Comparison of ENCODE assay signal across 8 cellular contexts in the genomic region with DNA sequence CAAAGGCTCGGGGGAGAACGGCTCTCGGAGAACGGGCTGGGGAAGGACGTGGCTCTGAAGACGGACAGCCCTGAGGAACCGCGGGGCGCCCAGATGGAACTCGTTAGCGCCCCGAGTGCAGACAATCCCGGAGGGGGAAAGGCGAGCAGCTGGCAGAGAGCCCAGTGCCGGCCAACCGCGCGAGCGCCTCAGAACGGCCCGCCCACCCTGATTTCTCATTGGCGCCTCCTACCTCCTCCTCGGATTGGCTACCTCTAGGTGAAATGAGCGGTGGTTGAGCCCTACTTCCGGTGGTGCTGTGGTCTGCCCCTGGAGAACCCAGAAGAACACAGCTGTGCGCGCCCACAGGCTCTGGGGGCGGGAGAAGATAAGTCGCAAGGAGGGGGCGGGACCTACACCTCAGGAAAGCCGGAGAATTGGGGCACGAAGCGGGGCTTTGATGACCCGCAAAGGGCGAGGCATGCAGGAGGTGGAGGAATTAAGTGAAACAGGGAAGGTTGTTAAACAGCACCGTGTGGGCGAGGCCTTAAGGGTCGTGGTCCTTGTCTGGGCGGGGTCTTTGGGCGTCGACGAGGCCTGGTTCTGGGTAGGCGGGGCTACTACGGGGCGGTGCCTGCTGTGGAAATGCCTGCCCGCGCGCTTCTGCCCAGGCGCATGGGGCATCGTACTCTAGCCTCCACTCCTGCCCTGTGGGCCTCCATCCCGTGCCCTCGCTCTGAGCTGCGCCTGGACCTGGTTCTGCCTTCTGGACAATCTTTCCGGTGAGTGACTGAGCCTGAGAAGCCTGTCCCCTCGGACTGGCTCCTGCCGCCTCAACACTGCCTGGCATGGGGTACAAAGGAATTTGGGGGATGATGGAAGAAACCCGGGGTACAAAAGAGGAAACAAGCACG. TPM values are rescaled to one million over a fixed set of nuclear protein-coding genes. Genes with fewer than 3 reads are reported as not detected.
DNase-seq lines count a peak whose midpoint lies in the region; ATAC-seq, FAIRE-seq and TF ChIP-seq lines count a peak whose summit lies in the region.

A gene (plus strand): TSS at position 290 of the 893 bp plus-strand sequence. CDS start 335 bp downstream, at position 625.

- H3K27ac ChIP-seq in ACC112 (ENCODE audit: low read depth, low read length) (peak within 1 kb of the TSS; percentile 60), VCaP (peak within 1 kb of the TSS; percentile 91), breast epithelium (peak within 1 kb of the TSS; percentile 87 to 94), iPS-20b (ENCODE audit: low read length) (peak within 1 kb of the TSS; percentile 98), small intestine (ENCODE audit: low read depth in 1 of 2, low read length in 1 of 2) (peak within 1 kb of the TSS; percentile 72 to 92)

- peak; percentile 86 for DNase-seq in NCI-H2196 treated with DMSO at 0.1 percent for 48 hours (lab: John Stamatoyannopoulos, UW; ENCODE audit: unreplicated experiment)
- DNase-seq in breast epithelium (ENCODE audit: low spot score in 2 of 2), result peak; percentile 96 to 97
- peak; percentile 99 for DNase-seq in small intestine

- intact Hi-C loops in breast epithelium (cut with DNase I; ENCODE audit: low total_unique reads), result no loop called here

- TF ChIP-seq CTCF in VCaP (conservative IDR thresholded peaks at IDR 0.05), result no peak
- TF ChIP-seq CTCF in breast epithelium (IDR thresholded peaks at IDR 0.05), result no peak

- WGBS in small intestine, 3 donors, result 0 to 1% (median 0%) methylated on average over 55 to 58 of the region's 58 CpGs

- FAIRE-seq in small intestine (lab: Jason Lieb, UNC), result no peak

- TF ChIP-seq POLR2A in breast epithelium (IDR thresholded peaks at IDR 0.05), result no peak

- H2AFZ ChIP-seq in ACC112 (ENCODE audit: low read length, unreplicated experiment), result peak within 1 kb of the TSS; percentile 45

- peak within 1 kb of the TSS; percentile 84 for H3K9ac ChIP-seq in iPS-20b (ENCODE audit: low read depth, low read length)

- H3K4me1 ChIP-seq in ACC112 (ENCODE audit: control insufficient read depth, insufficient read depth, low read length, unreplicated experiment) (peaks cover 43% of the 10 kb centered on the region), breast epithelium (peaks cover 0 to 14% of the 10 kb centered on the region in 2 donors), iPS-20b (ENCODE audit: insufficient read depth, low read length) (peaks cover 9% of the 10 kb centered on the region; the same call in 1 of the 2 replicates), small intestine (ENCODE audit: control insufficient read depth in 2 of 2, insufficient read depth in 1 of 2, low read depth in 1 of 2, low read length in 1 of 2) (peaks cover 0 to 3% of the 10 kb centered on the region in 2 donors)

- ATAC-seq in GM18870 (IDR thresholded peaks at IDR 0.05; ENCODE audit: unreplicated experiment), result peak; percentile 85
- peak; percentile 93 for ATAC-seq in HG03135 (IDR thresholded peaks at IDR 0.05; ENCODE audit: unreplicated experiment)

- H3K9me3 ChIP-seq in breast epithelium (no peaks in the 10 kb centered on the region), iPS-20b (ENCODE audit: insufficient read depth, low read depth, low read length) (no peaks in the 10 kb centered on the region), small intestine (ENCODE audit: control insufficient read depth, low read depth) (no peaks in the 10 kb centered on the region)

- no peaks in the 10 kb centered on the region for H3K27me3 ChIP-seq in ACC112 (ENCODE audit: insufficient read depth, low read length)
- no peaks in the 10 kb centered on the region for H3K27me3 ChIP-seq in breast epithelium
- H3K27me3 ChIP-seq in iPS-20b (ENCODE audit: insufficient read depth, low read length), result no peaks in the 10 kb centered on the region
- H3K27me3 ChIP-seq in small intestine (ENCODE audit: control insufficient read depth in 2 of 2, insufficient read depth in 2 of 2, low read length in 2 of 2), result no peaks in the 10 kb centered on the region

- peaks cover 12% of the 10 kb centered on the region; the same call in 1 of the 2 replicates for H3K36me3 ChIP-seq in ACC112 (ENCODE audit: insufficient read depth, low read length)
- peaks cover 7% of the 10 kb centered on the region for H3K36me3 ChIP-seq in breast epithelium
- H3K36me3 ChIP-seq in iPS-20b (ENCODE audit: insufficient read depth, low read depth, low read length), result peaks cover 69% of the 10 kb centered on the region
- H3K36me3 ChIP-seq in small intestine (ENCODE audit: control insufficient read depth in 2 of 2, insufficient read depth in 2 of 2, low read length in 2 of 2), result peaks cover 12 to 14% of the 10 kb centered on the region in 2 donors

- peaks cover 17% of the 10 kb centered on the region for H3K79me2 ChIP-seq in ACC112 (ENCODE audit: control insufficient read depth, insufficient read depth, low read length, unreplicated experiment)

- peak within 1 kb of the TSS; percentile 79 for H3K4me3 ChIP-seq in ACC112 (ENCODE audit: low read depth, low read length)
- H3K4me3 ChIP-seq in breast epithelium, result peak within 1 kb of the TSS; percentile 56 to 88 (median 69)
- peak within 1 kb of the TSS; percentile 92 for H3K4me3 ChIP-seq in iPS-20b (ENCODE audit: low read length)
- peak within 1 kb of the TSS; percentile 37 to 72 for H3K4me3 ChIP-seq in small intestine (ENCODE audit: low read depth in 1 of 2, low read length in 2 of 2)

RNA-seq across cellular contexts. Expression of the gene that starts here (rescaled TPM):
- total RNA-seq in breast epithelium, result 10 to 100 TPM; 21.3 to 33.4 (median 23.3) TPM
- 10 to 100 TPM; 25.4 to 51.0 (median 35.1) TPM for polyA plus RNA-seq in small intestine

Comparison
In these comparisons a context has a peak if more than half of its experiments do, and no peak if none do; other contexts are left out.
1. Peak in every context shown above with its lines: DNase-seq, ATAC-seq, H3K4me3 ChIP-seq and H3K27ac ChIP-seq.